ENCODE assay signal across 8 cellular contexts in genomic region chr7:18666107-18666728, GRCh38.
A peak's percentile ranks its signal among the peaks of the same experiment; 100 is the strongest.
DNase-seq lines count a peak whose midpoint lies in the region; ATAC-seq and TF ChIP-seq lines count a peak whose summit lies in the region.

No MANE protein-coding gene starts in this region.

- peaks cover 4% of the 10 kb centered on the region for H3K9me3 Mint-ChIP-seq in neural crest cell

- no peak overlapping the region for H3K4me3 ChIP-seq in fibroblast of mammary gland (ENCODE audit: control insufficient read depth, low read depth, low read length)

- H3K4me3 Mint-ChIP-seq in neural crest cell: peak overlapping the region; percentile 18

- DNase-seq in EL (peak; percentile 80), HuH-7 (ENCODE audit: low spot score) (peak; percentile 53), activated T-cell treated with anti-CD3 and anti-CD28 coated beads for 48 hours (ENCODE audit: low read depth) (peak; percentile 43), fibroblast of mammary gland (ENCODE audit: low read depth) (peak; percentile 81), neural crest cell (ENCODE audit: low read depth, low spot score) (peak; percentile 79), stromal cell of bone marrow (ENCODE audit: low read depth) (peak; percentile 55)

- H3K27me3 Mint-ChIP-seq in neural crest cell (ENCODE audit: low read depth): no peaks in the 10 kb centered on the region

- peak overlapping the region; percentile 4 for H3K27ac Mint-ChIP-seq in neural crest cell (ENCODE audit: unreplicated experiment)

- TF ChIP-seq CTCF in fibroblast of mammary gland (conservative IDR thresholded peaks at IDR 0.05; ENCODE audit: control insufficient read depth, insufficient read depth, low read depth, low read length) (peak; percentile 99), neural crest cell (conservative IDR thresholded peaks at IDR 0.05) (peak; percentile 87)

- peaks cover 7% of the 10 kb centered on the region for H3K36me3 Mint-ChIP-seq in neural crest cell (ENCODE audit: low read depth)

- peak; percentile 100 for ATAC-seq in GM21619 (IDR thresholded peaks at IDR 0.05; ENCODE audit: unreplicated experiment)

- peaks cover 19% of the 10 kb centered on the region for H3K4me1 Mint-ChIP-seq in neural crest cell

TF ChIP-seq in PFSK-1, 5 proteins besides CTCF, POLR2A, EP300 and RAD21:
- TF ChIP-seq REST (IDR thresholded peaks at IDR 0.05; ENCODE audit: insufficient read depth in 1 of 2, low read depth in 2 of 2, low read length in 2 of 2) (no peak), TAF1 (IDR thresholded peaks at IDR 0.05; ENCODE audit: borderline replicate concordance, insufficient read depth, low read length) (no peak), FOXP2 (optimal IDR thresholded peaks at IDR 0.05; ENCODE audit: borderline replicate concordance, extremely low read depth, extremely low read length, insufficient read depth) (peak; percentile 51), SIN3A (IDR thresholded peaks at IDR 0.05; ENCODE audit: borderline replicate concordance, insufficient read depth, low read length) (no peak)
